ENCODE assay signal across 11 cellular contexts in the genomic region with DNA sequence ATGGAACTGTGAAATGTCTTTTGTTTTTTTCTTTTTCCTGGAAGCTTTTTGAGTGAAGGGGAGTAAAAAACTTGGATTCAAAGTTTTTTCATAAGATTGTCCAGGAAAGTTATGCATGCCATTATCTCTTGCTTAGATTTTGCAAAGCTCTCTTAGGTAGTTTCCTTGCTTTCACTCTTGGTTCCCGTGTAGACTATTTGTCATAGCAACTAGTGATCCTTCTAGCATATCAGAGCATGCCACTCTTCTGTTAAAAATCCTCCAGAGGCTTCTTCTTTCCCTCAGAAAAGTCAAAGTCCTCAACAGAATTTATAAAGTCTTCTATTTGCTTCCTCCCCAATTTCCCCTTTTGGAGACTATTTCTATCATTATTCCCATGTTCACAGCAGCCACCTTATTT. TPM values are rescaled to one million over a fixed set of nuclear protein-coding genes. Genes with fewer than 3 reads are reported as not detected.
DNase-seq lines count a peak whose midpoint lies in the region; ATAC-seq and TF ChIP-seq lines count a peak whose summit lies in the region.
"Had no signal": no experiment of that assay in that cellular context is flagged by ENCODE, and none has a peak within 500 bp of the region (broad histone marks: within the 10 kb centered on the region; RNA-seq: fewer than 3 reads in every experiment).

No MANE protein-coding gene starts in this region.

- no peaks in the 10 kb centered on the region for H3K36me3 Mint-ChIP-seq in stimulated activated effector memory CD8-positive, alpha-beta T cell treated with anti-CD3 and anti-CD28 coated beads, Interleukin-12 subunit alpha, Interleukin-12 subunit beta, amount 100 ng/mL, for 72 hours
- H3K36me3 Mint-ChIP-seq in naive thymus-derived CD8-positive, alpha-beta T cell: peaks cover 0 to 21% (median 17%) of the 10 kb centered on the region in 3 donors

- H3K4me3 Mint-ChIP-seq in stimulated activated effector memory CD8-positive, alpha-beta T cell treated with anti-CD3 and anti-CD28 coated beads, Interleukin-12 subunit alpha, Interleukin-12 subunit beta, amount 100 ng/mL, for 72 hours: no peak overlapping the region
- H3K4me3 Mint-ChIP-seq in naive thymus-derived CD8-positive, alpha-beta T cell: no peak overlapping the region
- H3K4me3 Mint-ChIP-seq: activated B cell treated with CpG ODN at 0.5 μM for 24 hours; activated naive CD4-positive, alpha-beta T cell treated with anti-CD3 and anti-CD28 coated beads, Interleukin-2, amount 10 ng/mL, durations not matched to agents 7 days and 5 days had no signal

- POLR2A ChIA-PET in SK-N-SH (lab: Yijun Ruan, JAX) (no interaction called here), HEK293T (lab: Yijun Ruan, JAX) (no interaction called here)
- POLR2A ChIA-PET in naive thymus-derived CD8-positive, alpha-beta T cell (lab: Charles Lee): no interaction called here

- WGBS in SK-N-SH (ENCODE audit: low lambda C conversion rate): 72% methylated on average over 1 of the region's 1 CpG

- DNase-seq in GM13977 (ENCODE audit: low spot score) (peak; percentile 22), SK-N-SH (no peak), HEK293T (ENCODE audit: extremely low spot score) (no peak), kidney glomerular epithelial cell (lab: John Stamatoyannopoulos, UW) (no peak)
- DNase-seq in stimulated activated effector memory CD8-positive, alpha-beta T cell treated with anti-CD3 and anti-CD28 coated beads, Interleukin-12 subunit alpha, Interleukin-12 subunit beta, amount 100 ng/mL, for 72 hours (ENCODE audit: low spot score in 2 of 2): no peak
- no peak for DNase-seq in naive thymus-derived CD8-positive, alpha-beta T cell
- DNase-seq: activated B cell treated with CpG ODN at 0.5 μM for 24 hours; activated naive CD4-positive, alpha-beta T cell treated with anti-CD3 and anti-CD28 coated beads, Interleukin-2, amount 10 ng/mL, durations not matched to agents 7 days and 5 days; kidney had no signal

- H3K36me3 ChIP-seq in SK-N-SH (replicated peaks in 1 of 2; ENCODE audit: control insufficient read depth in 1 of 2, insufficient read depth in 2 of 2, low read length in 1 of 2): no peaks in the 10 kb centered on the region

- H4K20me1 ChIP-seq in SK-N-SH (ENCODE audit: insufficient read depth): no peaks in the 10 kb centered on the region

- H3K9ac ChIP-seq in SK-N-SH: no peak overlapping the region

- H3K79me2 ChIP-seq in SK-N-SH (ENCODE audit: insufficient read depth): peaks cover 91% of the 10 kb centered on the region

- TF ChIP-seq CTCF in GM13977 (IDR thresholded peaks at IDR 0.05; ENCODE audit: extremely low read depth, insufficient read depth, missing control alignments) (no peak), SK-N-SH (IDR thresholded peaks at IDR 0.05) (no peak)

- H3K27ac Mint-ChIP-seq in stimulated activated effector memory CD8-positive, alpha-beta T cell treated with anti-CD3 and anti-CD28 coated beads, Interleukin-12 subunit alpha, Interleukin-12 subunit beta, amount 100 ng/mL, for 72 hours: no peak overlapping the region
- peak overlapping the region in 4 of 10 donors; percentile 17 to 58 (median 28) for H3K27ac Mint-ChIP-seq in naive thymus-derived CD8-positive, alpha-beta T cell
- H3K27ac Mint-ChIP-seq: activated B cell treated with CpG ODN at 0.5 μM for 24 hours; activated naive CD4-positive, alpha-beta T cell treated with anti-CD3 and anti-CD28 coated beads, Interleukin-2, amount 10 ng/mL, durations not matched to agents 7 days and 5 days had no signal

- H3K27me3 ChIP-seq in SK-N-SH (ENCODE audit: insufficient read depth): no peaks in the 10 kb centered on the region

- peaks cover 63% of the 10 kb centered on the region for H3K4me1 Mint-ChIP-seq in stimulated activated effector memory CD8-positive, alpha-beta T cell treated with anti-CD3 and anti-CD28 coated beads, Interleukin-12 subunit alpha, Interleukin-12 subunit beta, amount 100 ng/mL, for 72 hours
- peaks cover 41 to 90% (median 74%) of the 10 kb centered on the region in 4 donors for H3K4me1 Mint-ChIP-seq in naive thymus-derived CD8-positive, alpha-beta T cell

- no peaks in the 10 kb centered on the region for H3K9me3 ChIP-seq in SK-N-SH

- no peak overlapping the region for H3K27ac ChIP-seq in SK-N-SH (ENCODE audit: low read depth in 2 of 2, low read length in 1 of 2)

- H3K4me2 ChIP-seq in SK-N-SH: no peak overlapping the region

- CTCF ChIA-PET in SK-N-SH (lab: Yijun Ruan, JAX): interaction anchor here (1.6 kb wide), 1 partner anchor 32 kb away, joined by 5 read pairs; no protein-coding TSS in a partner anchor
- CTCF ChIA-PET in HEK293T (lab: Yijun Ruan, JAX): no interaction called here

- no peak for TF ChIP-seq RAD21 in SK-N-SH (IDR thresholded peaks at IDR 0.05; ENCODE audit: low read length)

- H3K27me3 Mint-ChIP-seq in naive thymus-derived CD8-positive, alpha-beta T cell: no peaks in the 10 kb centered on the region
- H3K27me3 Mint-ChIP-seq: activated B cell treated with CpG ODN at 0.5 μM for 24 hours; activated naive CD4-positive, alpha-beta T cell treated with anti-CD3 and anti-CD28 coated beads, Interleukin-2, amount 10 ng/mL, durations not matched to agents 7 days and 5 days had no signal

- peaks cover 3% of the 10 kb centered on the region for H3F3A ChIP-seq in SK-N-SH (replicated peaks; ENCODE audit: insufficient read depth)

- H2AFZ ChIP-seq in SK-N-SH (ENCODE audit: low read depth): no peak overlapping the region

- no peaks in the 10 kb centered on the region for H3K9me3 Mint-ChIP-seq in stimulated activated effector memory CD8-positive, alpha-beta T cell treated with anti-CD3 and anti-CD28 coated beads, Interleukin-12 subunit alpha, Interleukin-12 subunit beta, amount 100 ng/mL, for 72 hours
- H3K9me3 Mint-ChIP-seq in naive thymus-derived CD8-positive, alpha-beta T cell: no peaks in the 10 kb centered on the region
- H3K9me3 Mint-ChIP-seq: activated B cell treated with CpG ODN at 0.5 μM for 24 hours had no signal

- no peak overlapping the region for H3K4me3 ChIP-seq in SK-N-SH (ENCODE audit: low read depth in 2 of 2, low read length in 1 of 2)

- no peak for TF ChIP-seq EP300 in SK-N-SH (IDR thresholded peaks at IDR 0.05; ENCODE audit: borderline replicate concordance in 1 of 2, low read depth in 1 of 2, low read length in 1 of 2)

- H3K4me1 ChIP-seq in SK-N-SH (ENCODE audit: control insufficient read depth in 1 of 2, insufficient read depth in 2 of 2, low read depth in 1 of 2, low read length in 1 of 2): peaks cover 3 to 5% of the 10 kb centered on the region in 2 experiments; a peak in 3 of 4 replicates

- in situ Hi-C loops in GM13977 (cut with MboI; ENCODE audit: low pct_unique_long_range_greater_than_20kb, low sequenced_read_pairs, unreplicated experiment): no loop called here

- no peaks in the 10 kb centered on the region for H3K9me2 ChIP-seq in SK-N-SH

- ATAC-seq in GM21367 (IDR thresholded peaks at IDR 0.05; ENCODE audit: unreplicated experiment): peak; percentile 60
- ATAC-seq in HG03025 (IDR thresholded peaks at IDR 0.05; ENCODE audit: low FRiP score, unreplicated experiment): peak; percentile 78
- no peak for ATAC-seq in stimulated activated effector memory CD8-positive, alpha-beta T cell treated with anti-CD3 and anti-CD28 coated beads, Interleukin-12 subunit alpha, Interleukin-12 subunit beta, amount 100 ng/mL, for 72 hours
- ATAC-seq in naive thymus-derived CD8-positive, alpha-beta T cell: no peak

TF ChIP-seq in SK-N-SH, 30 proteins besides CTCF, POLR2A, EP300 and RAD21:
- TF ChIP-seq RFX5 (IDR thresholded peaks at IDR 0.05; ENCODE audit: low read length): peak; percentile 66
- no peak for TF ChIP-seq USF1 (IDR thresholded peaks at IDR 0.05; ENCODE audit: borderline replicate concordance, low read depth)

TF ChIP-seq in HEK293T, 16 proteins besides CTCF, POLR2A, EP300 and RAD21:
- TF ChIP-seq ARNT (IDR thresholded peaks at IDR 0.05) (no peak), FOXA1 (IDR thresholded peaks at IDR 0.05) (no peak), ZNF384 (IDR thresholded peaks at IDR 0.05) (no peak), NFRKB (IDR thresholded peaks at IDR 0.05) (no peak), BHLHE40 (IDR thresholded peaks at IDR 0.05; ENCODE audit: borderline replicate concordance) (no peak), L3MBTL2 (conservative IDR thresholded peaks at IDR 0.05) (no peak), FOXK2 (IDR thresholded peaks at IDR 0.05) (no peak), LEF1 (IDR thresholded peaks at IDR 0.05; ENCODE audit: borderline replicate concordance) (no peak), CTBP1 (IDR thresholded peaks at IDR 0.05; ENCODE audit: borderline replicate concordance) (no peak), SUZ12 (IDR thresholded peaks at IDR 0.05) (no peak), ELF4 (IDR thresholded peaks at IDR 0.05) (no peak), PKNOX1 (IDR thresholded peaks at IDR 0.05) (no peak), HDGF (IDR thresholded peaks at IDR 0.05; ENCODE audit: borderline replicate concordance) (no peak), FOXM1 (IDR thresholded peaks at IDR 0.05; ENCODE audit: borderline replicate concordance) (no peak), SP1 (IDR thresholded peaks at IDR 0.05) (no peak), TARDBP (IDR thresholded peaks at IDR 0.05) (no peak)

RNA-seq across cellular contexts. Expression of gene GTF2E1, which starts 21.1 kb away (rescaled TPM):
- polyA plus RNA-seq in SK-N-SH (2012; rRNA removed): 5.7 and 7.7 TPM in 2 replicates
- polyA plus RNA-seq in SK-N-SH (2012; cell fraction: cytosol; rRNA removed): 8.9 and 9.1 TPM in 2 replicates
- polyA plus RNA-seq in SK-N-SH (2012; cell fraction: nucleus; rRNA removed): 4.1 and 7.1 TPM in 2 replicates
- 10 to 100 TPM; 23.9 to 26.5 TPM for total RNA-seq in naive thymus-derived CD8-positive, alpha-beta T cell
- 10 to 100 TPM; 10.9 to 15.9 (median 11.5) TPM for polyA plus RNA-seq in naive thymus-derived CD8-positive, alpha-beta T cell

RNA-seq across cellular contexts. Expression of gene RABL3, which starts 21.3 kb away (rescaled TPM):
- 2.2 and 3.5 TPM in 2 replicates for polyA plus RNA-seq in SK-N-SH (2012; rRNA removed)
- polyA plus RNA-seq in SK-N-SH (2012; cell fraction: cytosol; rRNA removed): 4.8 and 5.8 TPM in 2 replicates
- 1.4 and 3.5 TPM in 2 replicates for polyA plus RNA-seq in SK-N-SH (2012; cell fraction: nucleus; rRNA removed)
- 10 to 100 TPM; 34.9 to 39.5 TPM for total RNA-seq in naive thymus-derived CD8-positive, alpha-beta T cell
- polyA plus RNA-seq in naive thymus-derived CD8-positive, alpha-beta T cell: 10 to 100 TPM; 29.5 to 41.9 (median 39.0) TPM

Comparison
In these comparisons a context has a peak if more than half of its experiments do, and no peak if none do; other contexts are left out.
1. ATAC-seq: peak in GM21367 (single experiment) and HG03025 (single experiment); none in stimulated activated effector memory CD8-positive, alpha-beta T cell treated with anti-CD3 and anti-CD28 coated beads, Interleukin-12 subunit alpha, Interleukin-12 subunit beta, amount 100 ng/mL, for 72 hours (single experiment) and naive thymus-derived CD8-positive, alpha-beta T cell (0 of 2).
2. RNA of gene RABL3, which starts 21.3 kb away (polyA plus RNA-seq): 29.5 to 41.9 TPM in naive thymus-derived CD8-positive, alpha-beta T cell; 1.4 to 5.8 TPM in SK-N-SH; every median in the first group is over 4 times any median in the second.